In the genomic region with DNA sequence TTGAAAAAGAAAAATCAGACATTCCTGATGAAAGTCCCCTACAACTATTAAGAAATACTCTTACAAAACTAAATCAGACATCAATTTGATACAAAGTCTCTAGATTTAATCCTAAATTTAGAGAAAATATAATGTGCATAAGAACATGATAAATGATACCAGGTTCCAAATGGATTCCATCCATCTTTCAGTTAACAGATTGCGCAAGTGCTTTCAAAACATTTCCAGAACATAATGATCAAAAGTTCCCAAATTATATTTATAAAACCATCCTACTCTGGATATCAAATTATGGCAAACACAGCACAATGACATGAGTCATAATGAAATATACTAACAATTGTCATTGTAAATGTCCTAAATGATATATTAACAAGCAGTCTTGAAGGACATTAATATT, we compare ENCODE assay signal across 3 cellular contexts.
TF ChIP-seq lines count a peak whose summit lies in the region.

No MANE protein-coding gene starts in this region.

TF ChIP-seq in HepG2, 621 proteins besides CTCF, POLR2A, EP300 and RAD21:
- no peak for TF ChIP-seq ZNF777 (CRISPR knock-in tag; IDR thresholded peaks at IDR 0.05)
- TF ChIP-seq CEBPB (IDR thresholded peaks at IDR 0.05; ENCODE audit: borderline replicate concordance, low read depth, low read length): peak; percentile 74
- TF ChIP-seq, protein P1, sequence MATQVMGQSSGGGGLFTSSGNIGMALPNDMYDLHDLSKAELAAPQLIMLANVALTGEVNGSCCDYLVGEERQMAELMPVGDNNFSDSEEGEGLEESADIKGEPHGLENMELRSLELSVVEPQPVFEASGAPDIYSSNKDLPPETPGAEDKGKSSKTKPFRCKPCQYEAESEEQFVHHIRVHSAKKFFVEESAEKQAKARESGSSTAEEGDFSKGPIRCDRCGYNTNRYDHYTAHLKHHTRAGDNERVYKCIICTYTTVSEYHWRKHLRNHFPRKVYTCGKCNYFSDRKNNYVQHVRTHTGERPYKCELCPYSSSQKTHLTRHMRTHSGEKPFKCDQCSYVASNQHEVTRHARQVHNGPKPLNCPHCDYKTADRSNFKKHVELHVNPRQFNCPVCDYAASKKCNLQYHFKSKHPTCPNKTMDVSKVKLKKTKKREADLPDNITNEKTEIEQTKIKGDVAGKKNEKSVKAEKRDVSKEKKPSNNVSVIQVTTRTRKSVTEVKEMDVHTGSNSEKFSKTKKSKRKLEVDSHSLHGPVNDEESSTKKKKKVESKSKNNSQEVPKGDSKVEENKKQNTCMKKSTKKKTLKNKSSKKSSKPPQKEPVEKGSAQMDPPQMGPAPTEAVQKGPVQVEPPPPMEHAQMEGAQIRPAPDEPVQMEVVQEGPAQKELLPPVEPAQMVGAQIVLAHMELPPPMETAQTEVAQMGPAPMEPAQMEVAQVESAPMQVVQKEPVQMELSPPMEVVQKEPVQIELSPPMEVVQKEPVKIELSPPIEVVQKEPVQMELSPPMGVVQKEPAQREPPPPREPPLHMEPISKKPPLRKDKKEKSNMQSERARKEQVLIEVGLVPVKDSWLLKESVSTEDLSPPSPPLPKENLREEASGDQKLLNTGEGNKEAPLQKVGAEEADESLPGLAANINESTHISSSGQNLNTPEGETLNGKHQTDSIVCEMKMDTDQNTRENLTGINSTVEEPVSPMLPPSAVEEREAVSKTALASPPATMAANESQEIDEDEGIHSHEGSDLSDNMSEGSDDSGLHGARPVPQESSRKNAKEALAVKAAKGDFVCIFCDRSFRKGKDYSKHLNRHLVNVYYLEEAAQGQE (IDR thresholded peaks at IDR 0.05; ENCODE audit: borderline replicate concordance in 1 of 2, low read depth in 1 of 2, low read length in 2 of 2): no peak
- TF ChIP-seq CEBPG (CRISPR knock-in tag; IDR thresholded peaks at IDR 0.05): peak; percentile 20; the same call in 1 of the 2 replicates

TF ChIP-seq in Ishikawa, 13 proteins besides CTCF, POLR2A, EP300 and RAD21:
- TF ChIP-seq, protein P1 (IDR thresholded peaks at IDR 0.05; ENCODE audit: low read depth): no peak
- TF ChIP-seq, protein P2, sequence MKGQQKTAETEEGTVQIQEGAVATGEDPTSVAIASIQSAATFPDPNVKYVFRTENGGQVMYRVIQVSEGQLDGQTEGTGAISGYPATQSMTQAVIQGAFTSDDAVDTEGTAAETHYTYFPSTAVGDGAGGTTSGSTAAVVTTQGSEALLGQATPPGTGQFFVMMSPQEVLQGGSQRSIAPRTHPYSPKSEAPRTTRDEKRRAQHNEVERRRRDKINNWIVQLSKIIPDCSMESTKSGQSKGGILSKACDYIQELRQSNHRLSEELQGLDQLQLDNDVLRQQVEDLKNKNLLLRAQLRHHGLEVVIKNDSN (IDR thresholded peaks at IDR 0.05): no peak
- TF ChIP-seq CEBPB (IDR thresholded peaks at IDR 0.05) (0 out of 2 replicates have a peak, but pooled peaks have one; percentile 33), TEAD4 (IDR thresholded peaks at IDR 0.05) (no peak)
TF ChIP-seq in Ishikawa: peak in this region for 1.

TF ChIP-seq in H1, 55 proteins besides CTCF, POLR2A, EP300 and RAD21:
- TF ChIP-seq GABPA (IDR thresholded peaks at IDR 0.05; ENCODE audit: borderline replicate concordance, insufficient read depth, low read length): no peak
- peak; percentile 67; the same call in 1 of the 2 replicates for TF ChIP-seq CEBPB (IDR thresholded peaks at IDR 0.05; ENCODE audit: low read depth, low read length)
